In the genomic region with DNA sequence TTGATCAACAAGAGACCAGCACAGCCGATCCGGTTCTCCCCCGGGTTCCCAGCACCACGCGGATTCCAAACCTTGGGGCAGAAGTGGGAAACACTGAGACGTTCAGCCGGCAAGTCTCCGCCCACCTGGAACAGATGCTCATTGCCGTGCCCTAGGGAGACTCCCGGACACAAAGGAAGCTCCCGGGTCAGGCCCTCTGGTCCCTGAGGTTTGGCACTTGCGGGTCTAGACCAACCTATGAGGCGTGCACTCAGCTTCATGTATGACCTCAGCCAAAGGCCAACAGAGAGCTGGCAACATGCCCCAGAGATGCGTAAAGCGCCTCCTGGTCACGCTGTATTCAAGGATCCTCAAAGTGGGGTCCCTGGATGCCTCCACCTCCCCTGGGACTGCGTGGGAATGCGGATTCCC, we compare ENCODE assay signal across 11 cellular contexts. TPM values are rescaled to one million over a fixed set of nuclear protein-coding genes. Genes with fewer than 3 reads are reported as not detected.
DNase-seq lines count a peak whose midpoint lies in the region; ATAC-seq, FAIRE-seq and TF ChIP-seq lines count a peak whose summit lies in the region.
"Had no signal": no experiment of that assay in that cellular context is flagged by ENCODE, and none has a peak within 500 bp of the region (broad histone marks: within the 10 kb centered on the region; RNA-seq: fewer than 3 reads in every experiment).

No MANE protein-coding gene starts in this region.

- H3K4me3 ChIP-seq in heart right ventricle, result peak overlapping the region in 6 of 10 donors; percentile 22 to 50 (median 38)
- H3K4me3 ChIP-seq in uterus, result peak overlapping the region; percentile 40 to 42

- DNase-seq in heart right ventricle (no peak), left cardiac atrium (no peak), WTC11 (ENCODE audit: low spot score) (no peak), uterus (peak; percentile 18 to 32), D721Med (ENCODE audit: insufficient read length, low spot score) (no peak)
- DNase-seq: activated CD4-positive, alpha-beta memory T cell treated with anti-CD3 and anti-CD28 coated beads, Interleukin-2, amount 10 ng/mL, durations not matched to agents 7 days and 5 days; stimulated activated naive B cell treated with anti-CD40 and anti-IgM and Interleukin-4, amounts not matched to agents 10 μg/mL and 1 μg/mL and 100 μg/mL, for 72 hours had no signal

- H3K4me1 Mint-ChIP-seq in WTC11 (peaks cover 27% of the 10 kb centered on the region), nephron (peaks cover 23% of the 10 kb centered on the region)

- WGBS in heart right ventricle, 2 donors, result 20 to 28% methylated on average over 18 of the region's 18 CpGs

- no peak for TF ChIP-seq POLR2A in uterus (IDR thresholded peaks at IDR 0.05)

- H3K4me1 ChIP-seq in heart right ventricle (peaks cover 0 to 31% (median 14%) of the 10 kb centered on the region in 9 donors), uterus (peaks cover 0 to 6% of the 10 kb centered on the region in 2 donors)

- H3K27me3 ChIP-seq in heart right ventricle, result peaks cover 8 to 78% (median 61%) of the 10 kb centered on the region in 7 donors
- no peaks in the 10 kb centered on the region for H3K27me3 ChIP-seq in uterus

- peaks cover 0 to 7% (median 0%) of the 10 kb centered on the region in 11 donors for H3K9me3 ChIP-seq in heart right ventricle
- peaks cover 0 to 3% of the 10 kb centered on the region in 2 donors for H3K9me3 ChIP-seq in uterus

- TF ChIP-seq CTCF in heart right ventricle (IDR thresholded peaks at IDR 0.05) (no peak), WTC11 (IDR thresholded peaks at IDR 0.05) (no peak), nephron (IDR thresholded peaks at IDR 0.05; ENCODE audit: unreplicated experiment in 3 of 3) (no peak), uterus (IDR thresholded peaks at IDR 0.05) (no peak), D721Med (IDR thresholded peaks at IDR 0.05; ENCODE audit: insufficient read depth, missing control alignments) (no peak)

- peaks cover 10% of the 10 kb centered on the region for H3K9me3 Mint-ChIP-seq in WTC11
- H3K9me3 Mint-ChIP-seq in nephron, result no peaks in the 10 kb centered on the region
- H3K9me3 Mint-ChIP-seq: activated CD4-positive, alpha-beta memory T cell treated with anti-CD3 and anti-CD28 coated beads, Interleukin-2, amount 10 ng/mL, durations not matched to agents 7 days and 5 days had no signal

- H3K27ac ChIP-seq in heart right ventricle (no peak overlapping the region), uterus (peak overlapping the region in 1 of 2 donors; percentile 15)

- H3K4me3 Mint-ChIP-seq in WTC11 (peak overlapping the region; percentile 52), nephron (peak overlapping the region; percentile 59 to 79 (median 67))
- H3K4me3 Mint-ChIP-seq: activated CD4-positive, alpha-beta memory T cell treated with anti-CD3 and anti-CD28 coated beads, Interleukin-2, amount 10 ng/mL, durations not matched to agents 7 days and 5 days had no signal

- ATAC-seq in heart right ventricle (no peak), left cardiac atrium (no peak), WTC11 (peak; percentile 8), HG03378 (IDR thresholded peaks at IDR 0.05; ENCODE audit: unreplicated experiment) (no peak), HG03139 (IDR thresholded peaks at IDR 0.05; ENCODE audit: unreplicated experiment) (no peak)
- ATAC-seq: stimulated activated naive B cell treated with anti-CD40 and anti-IgM and Interleukin-4, amounts not matched to agents 10 μg/mL and 1 μg/mL and 100 μg/mL, for 72 hours had no signal

- CTCF ChIA-PET in WTC11 (lab: Charles Lee), result interaction anchor here (0.9 kb wide), 1 partner anchor 35 kb away, joined by 7 read pairs; no protein-coding TSS in a partner anchor

- POLR2A ChIA-PET in WTC11 (lab: Charles Lee), result no interaction called here

- H3K27ac Mint-ChIP-seq in WTC11, result no peak overlapping the region
- H3K27ac Mint-ChIP-seq in nephron, result no peak overlapping the region
- H3K27ac Mint-ChIP-seq: activated CD4-positive, alpha-beta memory T cell treated with anti-CD3 and anti-CD28 coated beads, Interleukin-2, amount 10 ng/mL, durations not matched to agents 7 days and 5 days; stimulated activated naive B cell treated with anti-CD40 and anti-IgM and Interleukin-4, amounts not matched to agents 10 μg/mL and 1 μg/mL and 100 μg/mL, for 72 hours had no signal

- peaks cover 68% of the 10 kb centered on the region for H3K27me3 Mint-ChIP-seq in WTC11 (ENCODE audit: low read depth)
- peaks cover 71% of the 10 kb centered on the region for H3K27me3 Mint-ChIP-seq in nephron (ENCODE audit: low read depth)

- intact Hi-C loops in heart right ventricle (cut with DNase I), result no loop called here
- intact Hi-C loops in left cardiac atrium (cut with DNase I), result no loop called here
- intact Hi-C loops in uterus (cut with DNase I; ENCODE audit: low total_unique reads), result no loop called here

- FAIRE-seq in D721Med (lab: Jason Lieb, UNC), result no peak

- no peaks in the 10 kb centered on the region for H3K36me3 ChIP-seq in heart right ventricle
- no peaks in the 10 kb centered on the region for H3K36me3 ChIP-seq in uterus

- H3K36me3 Mint-ChIP-seq in WTC11, result peaks cover 9% of the 10 kb centered on the region; the same call in 1 of the 2 replicates
- no peaks in the 10 kb centered on the region for H3K36me3 Mint-ChIP-seq in nephron (ENCODE audit: low read depth)
- H3K36me3 Mint-ChIP-seq: stimulated activated naive B cell treated with anti-CD40 and anti-IgM and Interleukin-4, amounts not matched to agents 10 μg/mL and 1 μg/mL and 100 μg/mL, for 72 hours had no signal

TF ChIP-seq in WTC11, 78 proteins besides CTCF, POLR2A, EP300 and RAD21 (continues in another document):
- TF ChIP-seq FOXK1 (CRISPR knock-in tag; IDR thresholded peaks at IDR 0.05), result no peak
- TF ChIP-seq, protein P1, sequence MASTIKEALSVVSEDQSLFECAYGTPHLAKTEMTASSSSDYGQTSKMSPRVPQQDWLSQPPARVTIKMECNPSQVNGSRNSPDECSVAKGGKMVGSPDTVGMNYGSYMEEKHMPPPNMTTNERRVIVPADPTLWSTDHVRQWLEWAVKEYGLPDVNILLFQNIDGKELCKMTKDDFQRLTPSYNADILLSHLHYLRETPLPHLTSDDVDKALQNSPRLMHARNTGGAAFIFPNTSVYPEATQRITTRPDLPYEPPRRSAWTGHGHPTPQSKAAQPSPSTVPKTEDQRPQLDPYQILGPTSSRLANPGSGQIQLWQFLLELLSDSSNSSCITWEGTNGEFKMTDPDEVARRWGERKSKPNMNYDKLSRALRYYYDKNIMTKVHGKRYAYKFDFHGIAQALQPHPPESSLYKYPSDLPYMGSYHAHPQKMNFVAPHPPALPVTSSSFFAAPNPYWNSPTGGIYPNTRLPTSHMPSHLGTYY (CRISPR knock-in tag; IDR thresholded peaks at IDR 0.05), result no peak
- no peak for TF ChIP-seq NR3C1 (CRISPR knock-in tag; conservative IDR thresholded peaks at IDR 0.05; ENCODE audit: low read depth)
- TF ChIP-seq ELF4 (CRISPR knock-in tag; IDR thresholded peaks at IDR 0.05; ENCODE audit: low read depth), result no peak
- TF ChIP-seq GRHL2 (CRISPR knock-in tag; IDR thresholded peaks at IDR 0.05; ENCODE audit: insufficient replicate concordance, severe bottlenecking), result no peak
- no peak for TF ChIP-seq MYBL2 (CRISPR knock-in tag; IDR thresholded peaks at IDR 0.05)
- no peak for TF ChIP-seq NR1H2 (CRISPR knock-in tag; IDR thresholded peaks at IDR 0.05)
- TF ChIP-seq SMAD4 (CRISPR knock-in tag; IDR thresholded peaks at IDR 0.05), result no peak
- no peak for TF ChIP-seq JUN (CRISPR knock-in tag; IDR thresholded peaks at IDR 0.05)
- no peak for TF ChIP-seq ZNF317 (CRISPR knock-in tag; IDR thresholded peaks at IDR 0.05; ENCODE audit: borderline replicate concordance, low read depth)
- TF ChIP-seq, protein P2, sequence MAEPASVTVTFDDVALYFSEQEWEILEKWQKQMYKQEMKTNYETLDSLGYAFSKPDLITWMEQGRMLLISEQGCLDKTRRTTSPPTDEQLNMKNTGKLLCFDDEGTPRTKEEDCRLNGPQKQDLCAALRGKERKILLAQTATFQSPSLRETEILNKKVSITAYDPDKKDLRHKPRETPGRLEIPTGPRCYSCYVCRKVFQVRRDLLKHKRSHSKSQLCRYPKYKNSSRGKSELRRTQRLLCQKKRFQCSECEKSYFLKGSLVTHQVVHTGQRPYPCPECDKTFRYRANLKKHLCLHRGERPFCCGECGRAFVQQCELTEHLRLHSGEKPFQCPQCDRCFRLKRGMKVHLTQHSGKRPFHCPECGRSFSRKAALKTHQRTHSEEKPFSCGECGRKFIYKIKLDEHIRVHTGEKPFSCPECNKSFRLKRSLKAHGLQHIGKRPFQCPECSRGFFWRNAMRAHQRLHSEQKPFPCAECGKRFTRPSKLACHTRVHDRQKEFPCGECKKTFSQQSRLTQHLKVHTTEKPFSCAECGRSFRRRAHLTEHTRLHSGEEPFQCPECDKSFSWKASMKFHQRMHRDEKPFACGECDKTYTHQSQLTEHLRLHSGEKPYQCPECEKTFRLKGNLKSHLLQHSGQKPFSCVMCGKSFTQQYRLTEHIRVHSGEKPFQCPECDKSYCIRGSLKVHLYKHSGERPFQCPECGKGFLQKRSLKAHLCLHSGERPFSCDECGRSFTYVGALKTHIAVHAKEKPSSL (CRISPR knock-in tag; conservative IDR thresholded peaks at IDR 0.05), result no peak
- no peak for TF ChIP-seq ESRRA (CRISPR knock-in tag; IDR thresholded peaks at IDR 0.05; ENCODE audit: borderline replicate concordance)
- TF ChIP-seq, protein P3, sequence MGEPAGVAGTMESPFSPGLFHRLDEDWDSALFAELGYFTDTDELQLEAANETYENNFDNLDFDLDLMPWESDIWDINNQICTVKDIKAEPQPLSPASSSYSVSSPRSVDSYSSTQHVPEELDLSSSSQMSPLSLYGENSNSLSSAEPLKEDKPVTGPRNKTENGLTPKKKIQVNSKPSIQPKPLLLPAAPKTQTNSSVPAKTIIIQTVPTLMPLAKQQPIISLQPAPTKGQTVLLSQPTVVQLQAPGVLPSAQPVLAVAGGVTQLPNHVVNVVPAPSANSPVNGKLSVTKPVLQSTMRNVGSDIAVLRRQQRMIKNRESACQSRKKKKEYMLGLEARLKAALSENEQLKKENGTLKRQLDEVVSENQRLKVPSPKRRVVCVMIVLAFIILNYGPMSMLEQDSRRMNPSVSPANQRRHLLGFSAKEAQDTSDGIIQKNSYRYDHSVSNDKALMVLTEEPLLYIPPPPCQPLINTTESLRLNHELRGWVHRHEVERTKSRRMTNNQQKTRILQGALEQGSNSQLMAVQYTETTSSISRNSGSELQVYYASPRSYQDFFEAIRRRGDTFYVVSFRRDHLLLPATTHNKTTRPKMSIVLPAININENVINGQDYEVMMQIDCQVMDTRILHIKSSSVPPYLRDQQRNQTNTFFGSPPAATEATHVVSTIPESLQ (CRISPR knock-in tag; IDR thresholded peaks at IDR 0.05), result no peak

RNA-seq across cellular contexts. Expression of a gene that starts 2.5 kb away (rescaled TPM):
- total RNA-seq in heart right ventricle (under 1 TPM in 2 of 10 donors, not detected in 8; 0.05 to 0.17 TPM), left cardiac atrium (under 1 TPM; 0.31 to 0.44 TPM), WTC11 (2021) (1.3 to 2.6 TPM (median 1.5 TPM) in 3 replicates), uterus (1 to 10 TPM in 3 of 4 donors, under 1 TPM in 1; 0.29 to 8.2 (median 5.6) TPM)
- polyA plus RNA-seq in heart right ventricle, result under 1 TPM in 1 of 2 donors, not detected in 1; 0.01 TPM
- total RNA-seq: activated CD4-positive, alpha-beta memory T cell treated with anti-CD3 and anti-CD28 coated beads, Interleukin-2, amount 10 ng/mL, durations not matched to agents 7 days and 5 days; T-helper 1 cell treated with Interleukin-12 subunit alpha and Interleukin-12 subunit beta and Interleukin-4 antibody, amounts not matched to agents 30 ng/mL and 1 ng/mL, for 36 hours had no signal

Comparison
In these comparisons a context has a peak if more than half of its experiments do, and no peak if none do; other contexts are left out.
1. DNase-seq: peak in uterus (2 of 2); none in heart right ventricle (0 of 2), left cardiac atrium (single experiment), WTC11 (single experiment) and D721Med (single experiment).